In the genomic region with DNA sequence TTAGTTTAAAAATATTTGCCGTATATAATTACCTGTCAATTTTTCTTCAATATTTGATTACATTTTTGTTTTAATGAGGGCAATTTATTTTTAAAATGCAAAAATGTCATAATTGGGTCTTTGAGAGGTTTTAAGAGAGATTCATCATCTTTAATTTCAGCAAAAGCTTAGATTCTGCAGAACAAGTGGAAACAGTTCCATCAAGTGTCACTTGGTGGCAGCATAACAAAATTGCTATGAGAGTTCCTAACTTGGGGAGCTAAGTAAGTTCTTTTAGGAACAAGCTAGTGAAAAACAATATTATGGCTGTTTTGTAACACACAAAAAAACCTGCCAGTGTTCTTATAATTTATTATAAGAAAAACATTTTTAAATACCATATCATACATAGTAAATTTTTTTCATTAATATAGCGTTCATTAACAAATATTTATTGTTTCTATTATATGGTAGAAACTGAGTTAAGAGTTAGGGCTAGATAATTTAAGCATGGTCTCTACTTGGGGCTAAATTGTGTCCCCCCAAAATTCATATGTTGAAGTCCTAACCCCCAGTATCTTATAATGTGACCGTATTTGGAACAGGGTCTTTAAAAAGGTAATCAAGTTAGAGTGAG, we compare ENCODE assay signal across 8 cellular contexts.
DNase-seq lines count a peak whose midpoint lies in the region; ATAC-seq and TF ChIP-seq lines count a peak whose summit lies in the region.

No MANE protein-coding gene starts in this region.

- H3K4me3 ChIP-seq in SU-DHL-6 (ENCODE audit: insufficient read depth, low read length, poor library complexity, severe bottlenecking) (no peak overlapping the region), gastroesophageal sphincter (no peak overlapping the region), stomach (no peak overlapping the region)

- peak; percentile 13 for DNase-seq in activated naive CD4-positive, alpha-beta T cell treated with anti-CD3 and anti-CD28 coated beads for 36 hours
- DNase-seq in activated naive CD4-positive, alpha-beta T cell treated with anti-CD3 and anti-CD28 coated beads, Interleukin-2, amount 50 U/mL, for 16 hours, result no peak
- DNase-seq in HuH-7 (ENCODE audit: low spot score) (peak; percentile 2), stomach (no peak)

- TF ChIP-seq POLR2A in gastroesophageal sphincter (IDR thresholded peaks at IDR 0.05) (no peak), stomach (IDR thresholded peaks at IDR 0.05) (no peak)

- H3K9me3 ChIP-seq in SU-DHL-6 (ENCODE audit: insufficient read depth, low read length) (no peaks in the 10 kb centered on the region), gastroesophageal sphincter (peaks cover 0 to 6% (median 0%) of the 10 kb centered on the region in 3 donors), stomach (no peaks in the 10 kb centered on the region)

- no peak overlapping the region for H3K4me2 ChIP-seq in SU-DHL-6 (ENCODE audit: low read depth, low read length, poor library complexity, severe bottlenecking)

- TF ChIP-seq EP300 in gastroesophageal sphincter (IDR thresholded peaks at IDR 0.05), result no peak
- TF ChIP-seq EP300 in stomach (IDR thresholded peaks at IDR 0.05), result no peak

- H3K27ac ChIP-seq in SU-DHL-6 (ENCODE audit: low read depth, low read length), result no peak overlapping the region
- H3K27ac ChIP-seq in gastroesophageal sphincter, result no peak overlapping the region
- no peak overlapping the region for H3K27ac ChIP-seq in stomach

- H4K20me1 ChIP-seq in SU-DHL-6 (ENCODE audit: low read depth, low read length), result no peaks in the 10 kb centered on the region

- H3K36me3 ChIP-seq in SU-DHL-6 (ENCODE audit: low read length) (no peaks in the 10 kb centered on the region), gastroesophageal sphincter (no peaks in the 10 kb centered on the region), stomach (no peaks in the 10 kb centered on the region)

- intact Hi-C loops in activated naive CD4-positive, alpha-beta T cell treated with anti-CD3 and anti-CD28 coated beads for 36 hours (cut with micrococcal nuclease), result loop anchor here (1.0 to 10.0 kb wide), 3 partner anchors 721 to 1157 kb away; no protein-coding TSS in a partner anchor
- intact Hi-C loops in stomach (cut with DNase I; ENCODE audit: low total_unique reads), result no loop called here

- no peak overlapping the region for H3K9ac ChIP-seq in SU-DHL-6 (ENCODE audit: low read length)

- no peaks in the 10 kb centered on the region for H3F3A ChIP-seq in SU-DHL-6 (ENCODE audit: insufficient read depth)

- H3K27me3 ChIP-seq in SU-DHL-6 (ENCODE audit: low read length) (no peaks in the 10 kb centered on the region), gastroesophageal sphincter (no peaks in the 10 kb centered on the region), stomach (no peaks in the 10 kb centered on the region)

- no peaks in the 10 kb centered on the region for H3K4me1 Mint-ChIP-seq in activated naive CD4-positive, alpha-beta T cell treated with anti-CD3 and anti-CD28 coated beads for 36 hours (ENCODE audit: low read depth)

- H3K79me2 ChIP-seq in SU-DHL-6 (ENCODE audit: insufficient read depth, low read length), result no peaks in the 10 kb centered on the region

- H3K36me3 Mint-ChIP-seq in activated naive CD4-positive, alpha-beta T cell treated with anti-CD3 and anti-CD28 coated beads for 36 hours (ENCODE audit: low read depth), result no peaks in the 10 kb centered on the region

- no peak overlapping the region for H3K4me3 Mint-ChIP-seq in activated naive CD4-positive, alpha-beta T cell treated with anti-CD3 and anti-CD28 coated beads for 36 hours

- H3K9me3 Mint-ChIP-seq in activated naive CD4-positive, alpha-beta T cell treated with anti-CD3 and anti-CD28 coated beads for 36 hours, result peaks cover 2% of the 10 kb centered on the region

- H3K27me3 Mint-ChIP-seq in activated naive CD4-positive, alpha-beta T cell treated with anti-CD3 and anti-CD28 coated beads for 36 hours (ENCODE audit: low read depth), result no peaks in the 10 kb centered on the region

- H3K4me1 ChIP-seq in gastroesophageal sphincter (peaks cover 0 to 3% (median 0%) of the 10 kb centered on the region in 3 donors), stomach (peaks cover 0 to 6% (median 0%) of the 10 kb centered on the region in 4 donors)

- peak; percentile 25 for ATAC-seq in gastroesophageal sphincter
- ATAC-seq in GM18520 (IDR thresholded peaks at IDR 0.05; ENCODE audit: unreplicated experiment), result no peak
- ATAC-seq in HG02840 (IDR thresholded peaks at IDR 0.05; ENCODE audit: low FRiP score, unreplicated experiment), result no peak

- H3K9me2 ChIP-seq in SU-DHL-6 (replicated peaks; ENCODE audit: insufficient read depth, low read length), result no peaks in the 10 kb centered on the region

- no peak overlapping the region for H2AFZ ChIP-seq in SU-DHL-6 (ENCODE audit: low read depth, low read length, severe bottlenecking)

- CTCF ChIA-PET in activated naive CD4-positive, alpha-beta T cell treated with anti-CD3 and anti-CD28 coated beads for 36 hours (lab: Charles Lee), result interaction anchor here (0.7 to 1.0 kb wide), 3 partner anchors 26 to 252 kb away, joined by 3 to 5 read pairs (median 3); no protein-coding TSS in a partner anchor

- no peak overlapping the region for H3K27ac Mint-ChIP-seq in activated naive CD4-positive, alpha-beta T cell treated with anti-CD3 and anti-CD28 coated beads for 36 hours

- TF ChIP-seq CTCF in SU-DHL-6 (IDR thresholded peaks at IDR 0.05; ENCODE audit: insufficient read depth, low read length, poor library complexity, severe bottlenecking) (peak; percentile 57), gastroesophageal sphincter (IDR thresholded peaks at IDR 0.05) (peak; percentile 66 to 80 (median 69)), stomach (IDR thresholded peaks at IDR 0.05) (peak in 5 of 7 experiments; percentile 17 to 71 (median 61))

- WGBS in gastroesophageal sphincter (ENCODE audit: low coverage in 1 of 2), 2 donors, result 68 to 72% methylated on average over 3 of the region's 3 CpGs
- WGBS in stomach, 5 donors, result 66 to 83% (median 72%) methylated on average over 3 of the region's 3 CpGs

Comparison
In these comparisons a context has a peak if more than half of its experiments do, and no peak if none do; other contexts are left out.
1. DNase-seq: peak in activated naive CD4-positive, alpha-beta T cell treated with anti-CD3 and anti-CD28 coated beads for 36 hours (single experiment) and HuH-7 (single experiment); none in activated naive CD4-positive, alpha-beta T cell treated with anti-CD3 and anti-CD28 coated beads, Interleukin-2, amount 50 U/mL, for 16 hours (single experiment) and stomach (single experiment).
2. Peak in every context shown above with its lines, with median percentiles within 50 percentile points of each other: CTCF ChIP-seq.